ENCODE assay signal across 9 cellular contexts in genomic region chr5:42654645-42655044, GRCh38.
"Had no signal": no experiment of that assay in that cellular context is flagged by ENCODE, and none has a peak within 500 bp of the region (broad histone marks: within the 10 kb centered on the region; RNA-seq: fewer than 3 reads in every experiment).

No MANE protein-coding gene starts in this region.

- H3K4me1 ChIP-seq: HAP-1 had no signal

- H3K4me3 ChIP-seq: GM23248, HAP-1, K562 had no signal

- H3K36me3 ChIP-seq: HAP-1 had no signal

- H3K27ac ChIP-seq: GM23248, HL-60 had no signal

- H3K9me3 ChIP-seq: HAP-1 had no signal

- ATAC-seq: HCT116, K562 had no signal

- H2AFZ ChIP-seq: GM23248 had no signal

- DNase-seq: GM23248, GOT3, H7, HFFc6, IMR-90 had no signal

- H3K9ac ChIP-seq: GM23248 had no signal
